Comparison of ENCODE assay signal across 26 cellular contexts in genomic region chr14:56676042-56676441, GRCh38.
DNase-seq lines count a peak whose midpoint lies in the region; ATAC-seq, FAIRE-seq and TF ChIP-seq lines count a peak whose summit lies in the region.
"Had no signal": no experiment of that assay in that cellular context is flagged by ENCODE, and none has a peak within 500 bp of the region (broad histone marks: within the 10 kb centered on the region; RNA-seq: fewer than 3 reads in every experiment).

No MANE protein-coding gene starts in this region.

- H3K23ac ChIP-seq in mesenchymal stem cell (ENCODE audit: low read length in 2 of 2): no peak overlapping the region

- H3K27ac Mint-ChIP-seq in type B pancreatic cell: peak overlapping the region; percentile 89
- H3K27ac Mint-ChIP-seq: CD4-positive, CD25-positive, alpha-beta regulatory T cell; H9 had no signal

- no peak overlapping the region for H2BK120ac ChIP-seq in mesenchymal stem cell (ENCODE audit: low read depth, low read length)

- no peaks in the 10 kb centered on the region for H3K79me1 ChIP-seq in mesenchymal stem cell (replicated peaks; ENCODE audit: low read length, poor library complexity, severe bottlenecking)

- CTCF ChIA-PET in A549 (lab: Yijun Ruan, JAX): interaction anchor here (0.7 kb wide), 1 partner anchor 10 kb away, joined by 3 read pairs; no protein-coding TSS in a partner anchor

- no peak overlapping the region for H3K14ac ChIP-seq in mesenchymal stem cell (ENCODE audit: low read length in 2 of 2)

- H4K8ac ChIP-seq in mesenchymal stem cell (ENCODE audit: low read length): no peak overlapping the region

- H3K4me1 Mint-ChIP-seq in type B pancreatic cell (ENCODE audit: unreplicated experiment): no peaks in the 10 kb centered on the region
- H3K4me1 Mint-ChIP-seq: CD4-positive, CD25-positive, alpha-beta regulatory T cell; H9 had no signal

- no peak overlapping the region for H3K9ac ChIP-seq in mesenchymal stem cell (ENCODE audit: low read length)
- H3K9ac ChIP-seq: BLaER1, GM23248 had no signal

- no peak for TF ChIP-seq POLR2A in A549 (IDR thresholded peaks at IDR 0.05; ENCODE audit: low read length)

- no peak for ATAC-seq in A549
- ATAC-seq in RWPE2 (ENCODE audit: low read depth): peak; percentile 42; the same call in 1 of the 3 replicates
- ATAC-seq: Panc1, SK-N-SH treated with all-trans-retinoic acid at 6 μM for 48 hours had no signal

- H3K27me3 ChIP-seq in RWPE2 (ENCODE audit: insufficient read depth, poor library complexity, severe bottlenecking) (peaks cover 4% of the 10 kb centered on the region), SJCRH30 (no peaks in the 10 kb centered on the region), mesenchymal stem cell (ENCODE audit: control insufficient read depth in 1 of 2, insufficient read depth in 1 of 2, low read length in 2 of 2) (peaks cover 0 to 4% of the 10 kb centered on the region in 2 experiments)
- H3K27me3 ChIP-seq: BLaER1 had no signal

- DNase-seq in A549 (ENCODE audit: low read depth in 1 of 2, low spot score in 1 of 2) (no peak), RWPE2 (ENCODE audit: low spot score) (no peak), islet precursor cell (peak; percentile 29), type B pancreatic cell (ENCODE audit: extremely low spot score, unreplicated experiment) (no peak), SJCRH30 (no peak), mesenchymal stem cell (no peak)
- no peak for DNase-seq in activated CD4-positive, CD25-positive, alpha-beta regulatory T cell (lab: John Stamatoyannopoulos, UW)
- DNase-seq: 8988T; CD4-positive, CD25-positive, alpha-beta regulatory T cell; GM23248; H9; KBM-7; MV-4-11; NCI-H1105; NCI-H146; NCI-H1930; NCI-H2107; NCI-H526; NCI-H82; NK-92 treated with Interleukin-12 subunit alpha and Interleukin-12 subunit beta, amount 100 ng/mL, for 24 hours; SHP77 treated with DMSO at 0.1 percent for 48 hours had no signal

- H3K4me2 ChIP-seq in A549 (no peak overlapping the region), mesenchymal stem cell (ENCODE audit: low read length, poor library complexity, severe bottlenecking) (no peak overlapping the region)
- H3K4me2 ChIP-seq: BLaER1 had no signal

- TF ChIP-seq RAD21 in A549 (conservative IDR thresholded peaks at IDR 0.05 in 1 of 2, IDR thresholded peaks at IDR 0.05 in 1 of 2): no peak

- H3K36me3 Mint-ChIP-seq in type B pancreatic cell: no peaks in the 10 kb centered on the region
- H3K36me3 Mint-ChIP-seq: CD4-positive, CD25-positive, alpha-beta regulatory T cell had no signal

- no peak overlapping the region for H3K4ac ChIP-seq in mesenchymal stem cell (ENCODE audit: low read depth in 1 of 2, low read length in 2 of 2)

- H3K4me1 ChIP-seq in A549 (no peaks in the 10 kb centered on the region), RWPE2 (ENCODE audit: insufficient read depth, poor library complexity, severe bottlenecking) (no peaks in the 10 kb centered on the region), SJCRH30 (no peaks in the 10 kb centered on the region), mesenchymal stem cell (ENCODE audit: control insufficient read depth, insufficient read depth, low read depth, low read length) (no peaks in the 10 kb centered on the region)
- H3K4me1 ChIP-seq: BLaER1 had no signal

- 6% methylated on average over 5 of the region's 5 CpGs for WGBS in A549 (ENCODE audit: missing lambda C conversion rate)
- 44% methylated on average over 4 of the region's 5 CpGs for WGBS in mesenchymal stem cell

- peaks cover 4% of the 10 kb centered on the region for H3K9me3 Mint-ChIP-seq in type B pancreatic cell

- peaks cover 8% of the 10 kb centered on the region for H3K27me3 Mint-ChIP-seq in type B pancreatic cell
- H3K27me3 Mint-ChIP-seq: CD4-positive, CD25-positive, alpha-beta regulatory T cell had no signal

- no peak for TF ChIP-seq EP300 in A549 (IDR thresholded peaks at IDR 0.05)

- H2BK12ac ChIP-seq in mesenchymal stem cell (ENCODE audit: low read length in 2 of 2): no peak overlapping the region

- no peak overlapping the region for H2BK15ac ChIP-seq in mesenchymal stem cell (ENCODE audit: low read depth, poor library complexity, severe bottlenecking)

- no peak overlapping the region for H4K91ac ChIP-seq in mesenchymal stem cell (ENCODE audit: low read length)

- no peaks in the 10 kb centered on the region for H3K9me3 ChIP-seq in A549
- no peaks in the 10 kb centered on the region for H3K9me3 ChIP-seq in RWPE2 (ENCODE audit: severe bottlenecking)
- H3K9me3 ChIP-seq in SJCRH30 (replicated peaks): no peaks in the 10 kb centered on the region
- H3K9me3 ChIP-seq in mesenchymal stem cell (ENCODE audit: control insufficient read depth, low read length): peaks cover 20% of the 10 kb centered on the region

- no peak overlapping the region for H2AFZ ChIP-seq in mesenchymal stem cell (ENCODE audit: low read depth, low read length)
- H2AFZ ChIP-seq: GM23248 had no signal

- no peak overlapping the region for H3K4me3 ChIP-seq in A549
- H3K4me3 ChIP-seq in RWPE2 (ENCODE audit: severe bottlenecking): no peak overlapping the region
- H3K4me3 ChIP-seq in SJCRH30: no peak overlapping the region
- no peak overlapping the region for H3K4me3 ChIP-seq in mesenchymal stem cell (ENCODE audit: insufficient read depth in 1 of 2, low read depth in 1 of 2, low read length in 2 of 2)
- H3K4me3 ChIP-seq: BLaER1, GM23248 had no signal

- no peak overlapping the region for H2AK5ac ChIP-seq in mesenchymal stem cell (ENCODE audit: low read length, severe bottlenecking)

- peak; percentile 23 for FAIRE-seq in A549 (lab: Jason Lieb, UNC)
- FAIRE-seq: D721Med had no signal

- no peak for TF ChIP-seq CTCF in A549 (IDR thresholded peaks at IDR 0.05)
- TF ChIP-seq CTCF in RWPE2 (IDR thresholded peaks at IDR 0.05; ENCODE audit: poor library complexity, severe bottlenecking): no peak
- TF ChIP-seq CTCF in type B pancreatic cell (conservative IDR thresholded peaks at IDR 0.05): no peak

- POLR2A ChIA-PET in A549 (lab: Yijun Ruan, JAX): no interaction called here

- H3K27ac ChIP-seq in A549 (no peak overlapping the region), RWPE2 (ENCODE audit: poor library complexity, severe bottlenecking) (no peak overlapping the region), SJCRH30 (no peak overlapping the region), mesenchymal stem cell (ENCODE audit: low read length, poor library complexity, severe bottlenecking) (no peak overlapping the region)
- H3K27ac ChIP-seq: BLaER1, GM23248, RWPE1 had no signal

- H3K4me3 Mint-ChIP-seq in type B pancreatic cell: peak overlapping the region; percentile 55
- H3K4me3 Mint-ChIP-seq: CD4-positive, CD25-positive, alpha-beta regulatory T cell; H9 had no signal

- H2BK5ac ChIP-seq in mesenchymal stem cell (ENCODE audit: low read depth, low read length, poor library complexity, severe bottlenecking): no peak overlapping the region

- no peak overlapping the region for H3K18ac ChIP-seq in mesenchymal stem cell (ENCODE audit: low read depth in 1 of 2, low read length in 2 of 2)

- H3K36me3 ChIP-seq in RWPE2 (ENCODE audit: low read depth): no peaks in the 10 kb centered on the region
- no peaks in the 10 kb centered on the region for H3K36me3 ChIP-seq in SJCRH30
- H3K36me3 ChIP-seq in mesenchymal stem cell (ENCODE audit: control insufficient read depth in 1 of 2, insufficient read depth in 2 of 2, low read depth in 1 of 2, low read length in 2 of 2): no peaks in the 10 kb centered on the region
- H3K36me3 ChIP-seq: BLaER1 had no signal

TF ChIP-seq in A549, 52 proteins besides CTCF, POLR2A, EP300 and RAD21:
- TF ChIP-seq HEYL (CRISPR knock-in tag; IDR thresholded peaks at IDR 0.05): no peak
- TF ChIP-seq HOXB5 (CRISPR knock-in tag; IDR thresholded peaks at IDR 0.05): no peak
- TF ChIP-seq, protein P1, sequence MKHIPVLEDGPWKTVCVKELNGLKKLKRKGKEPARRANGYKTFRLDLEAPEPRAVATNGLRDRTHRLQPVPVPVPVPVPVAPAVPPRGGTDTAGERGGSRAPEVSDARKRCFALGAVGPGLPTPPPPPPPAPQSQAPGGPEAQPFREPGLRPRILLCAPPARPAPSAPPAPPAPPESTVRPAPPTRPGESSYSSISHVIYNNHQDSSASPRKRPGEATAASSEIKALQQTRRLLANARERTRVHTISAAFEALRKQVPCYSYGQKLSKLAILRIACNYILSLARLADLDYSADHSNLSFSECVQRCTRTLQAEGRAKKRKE (CRISPR knock-in tag; IDR thresholded peaks at IDR 0.05; ENCODE audit: low read depth): no peak
- TF ChIP-seq POLR2AphosphoS2 (conservative IDR thresholded peaks at IDR 0.05; ENCODE audit: low read length): no peak
- no peak for TF ChIP-seq FOXS1 (CRISPR knock-in tag; IDR thresholded peaks at IDR 0.05)
- no peak for TF ChIP-seq ELK1 (IDR thresholded peaks at IDR 0.05; ENCODE audit: low read depth, low read length)
- TF ChIP-seq EHMT2 (IDR thresholded peaks at IDR 0.05; ENCODE audit: low read depth): no peak
